1 cellular context compared by ENCODE assay signal in the genomic region with DNA sequence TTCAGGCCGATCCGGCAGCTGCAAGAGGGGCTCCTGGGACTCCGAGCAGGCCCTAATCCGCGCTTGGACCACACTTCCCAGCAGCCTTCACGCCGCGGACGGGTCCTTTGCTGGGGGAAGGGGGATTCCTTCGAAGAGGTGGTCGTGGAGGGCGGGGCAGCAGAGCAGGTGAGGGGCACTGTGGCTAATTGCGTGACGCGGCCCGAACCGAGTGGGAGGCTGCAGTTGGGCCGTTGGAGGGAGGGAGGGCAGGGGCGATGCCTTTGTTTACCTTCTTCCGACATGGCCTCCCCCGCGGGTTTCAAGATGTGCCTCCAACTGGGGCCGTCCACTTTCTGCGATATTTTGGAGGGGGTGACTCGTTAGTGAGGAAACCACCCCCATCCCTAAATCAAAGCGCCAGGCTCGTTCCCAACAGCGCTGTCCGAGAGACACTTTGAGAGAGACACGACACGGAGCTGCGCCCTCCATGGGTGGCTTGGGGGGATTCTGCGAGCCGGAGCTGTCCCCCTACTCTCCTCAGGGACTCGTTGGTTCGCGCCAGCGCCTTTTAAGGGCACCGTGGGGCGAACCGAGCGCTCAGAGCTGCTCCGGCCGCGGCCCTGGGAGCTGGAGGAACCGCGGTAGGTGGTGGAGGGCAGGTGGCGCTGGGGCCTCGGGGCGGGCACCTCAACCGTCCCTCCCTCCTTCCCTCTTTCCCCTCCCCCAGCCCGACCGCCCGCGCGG.
TF ChIP-seq lines count a peak whose summit lies in the region.

A gene (plus strand): TSS at position 582 of the 726 bp plus-strand sequence. CDS start 3,070 bp downstream, outside the sequence.

TF ChIP-seq in HepG2, 621 proteins besides CTCF, POLR2A, EP300 and RAD21 (continued from another document and continues in another):
- TF ChIP-seq, protein P1, sequence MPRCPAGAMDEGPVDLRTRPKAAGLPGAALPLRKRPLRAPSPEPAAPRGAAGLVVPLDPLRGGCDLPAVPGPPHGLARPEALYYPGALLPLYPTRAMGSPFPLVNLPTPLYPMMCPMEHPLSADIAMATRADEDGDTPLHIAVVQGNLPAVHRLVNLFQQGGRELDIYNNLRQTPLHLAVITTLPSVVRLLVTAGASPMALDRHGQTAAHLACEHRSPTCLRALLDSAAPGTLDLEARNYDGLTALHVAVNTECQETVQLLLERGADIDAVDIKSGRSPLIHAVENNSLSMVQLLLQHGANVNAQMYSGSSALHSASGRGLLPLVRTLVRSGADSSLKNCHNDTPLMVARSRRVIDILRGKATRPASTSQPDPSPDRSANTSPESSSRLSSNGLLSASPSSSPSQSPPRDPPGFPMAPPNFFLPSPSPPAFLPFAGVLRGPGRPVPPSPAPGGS (CRISPR knock-in tag; IDR thresholded peaks at IDR 0.05), result no peak
- TF ChIP-seq, protein P2, sequence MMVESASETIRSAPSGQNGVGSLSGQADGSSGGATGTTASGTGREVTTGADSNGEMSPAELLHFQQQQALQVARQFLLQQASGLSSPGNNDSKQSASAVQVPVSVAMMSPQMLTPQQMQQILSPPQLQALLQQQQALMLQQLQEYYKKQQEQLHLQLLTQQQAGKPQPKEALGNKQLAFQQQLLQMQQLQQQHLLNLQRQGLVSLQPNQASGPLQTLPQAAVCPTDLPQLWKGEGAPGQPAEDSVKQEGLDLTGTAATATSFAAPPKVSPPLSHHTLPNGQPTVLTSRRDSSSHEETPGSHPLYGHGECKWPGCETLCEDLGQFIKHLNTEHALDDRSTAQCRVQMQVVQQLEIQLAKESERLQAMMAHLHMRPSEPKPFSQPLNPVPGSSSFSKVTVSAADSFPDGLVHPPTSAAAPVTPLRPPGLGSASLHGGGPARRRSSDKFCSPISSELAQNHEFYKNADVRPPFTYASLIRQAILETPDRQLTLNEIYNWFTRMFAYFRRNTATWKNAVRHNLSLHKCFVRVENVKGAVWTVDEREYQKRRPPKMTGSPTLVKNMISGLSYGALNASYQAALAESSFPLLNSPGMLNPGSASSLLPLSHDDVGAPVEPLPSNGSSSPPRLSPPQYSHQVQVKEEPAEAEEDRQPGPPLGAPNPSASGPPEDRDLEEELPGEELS (CRISPR knock-in tag; IDR thresholded peaks at IDR 0.05), result peak; percentile 56
- TF ChIP-seq HDAC1 (CRISPR knock-in tag; IDR thresholded peaks at IDR 0.05) (peak; percentile 0; the same call in 1 of the 2 replicates), KDM1A (CRISPR knock-in tag; IDR thresholded peaks at IDR 0.05) (no peak), MBD4 (IDR thresholded peaks at IDR 0.05; ENCODE audit: borderline replicate concordance, low read length) (no peak), ZNF615 (CRISPR knock-in tag; IDR thresholded peaks at IDR 0.05; ENCODE audit: borderline replicate concordance) (0 out of 2 replicates have a peak, but pooled peaks have one; percentile 12), ZBTB7B (CRISPR knock-in tag; IDR thresholded peaks at IDR 0.05) (peak; percentile 78), ZNF549 (CRISPR knock-in tag; IDR thresholded peaks at IDR 0.05) (no peak), ZNF841 (CRISPR knock-in tag; IDR thresholded peaks at IDR 0.05; ENCODE audit: borderline replicate concordance) (no peak), EZH2 (conservative IDR thresholded peaks at IDR 0.05; ENCODE audit: low read depth, low read length) (no peak), SMARCE1 (IDR thresholded peaks at IDR 0.05; ENCODE audit: borderline replicate concordance) (no peak), ZNF879 (CRISPR knock-in tag; IDR thresholded peaks at IDR 0.05) (peak; percentile 75; the same call in 1 of the 2 replicates), ZNF883 (CRISPR knock-in tag; IDR thresholded peaks at IDR 0.05; ENCODE audit: not compliant biosample characterization) (peak; percentile 75), ZNF775 (CRISPR knock-in tag; IDR thresholded peaks at IDR 0.05; ENCODE audit: borderline replicate concordance) (no peak), ZNF777 (CRISPR knock-in tag; IDR thresholded peaks at IDR 0.05) (peak; percentile 57), ZNF451 (CRISPR knock-in tag; IDR thresholded peaks at IDR 0.05) (peak; percentile 91), ZC3H4 (CRISPR knock-in tag; IDR thresholded peaks at IDR 0.05; ENCODE audit: borderline replicate concordance) (no peak; the same call in 1 of the 2 replicates), ZNF235 (CRISPR knock-in tag; IDR thresholded peaks at IDR 0.05; ENCODE audit: borderline replicate concordance) (peak; percentile 73; the same call in 1 of the 2 replicates), ZNF839 (CRISPR knock-in tag; IDR thresholded peaks at IDR 0.05; ENCODE audit: borderline replicate concordance) (no peak), RBAK (CRISPR knock-in tag; IDR thresholded peaks at IDR 0.05) (no peak), MAFG (CRISPR knock-in tag; IDR thresholded peaks at IDR 0.05) (no peak), HNRNPUL1 (IDR thresholded peaks at IDR 0.05; ENCODE audit: low read depth, low read length) (peak; percentile 79; the same call in 1 of the 2 replicates), ZNF101 (CRISPR knock-in tag; IDR thresholded peaks at IDR 0.05; ENCODE audit: borderline replicate concordance, low read depth) (peak; percentile 91; the same call in 1 of the 2 replicates), RBFOX2 (IDR thresholded peaks at IDR 0.05; ENCODE audit: low read depth, low read length) (peak; percentile 99), ZNF660 (CRISPR knock-in tag; IDR thresholded peaks at IDR 0.05; ENCODE audit: borderline replicate concordance, low read depth) (no peak), U2AF2 (IDR thresholded peaks at IDR 0.05; ENCODE audit: low read depth, low read length) (no peak), HIVEP1 (CRISPR knock-in tag; IDR thresholded peaks at IDR 0.05) (no peak; the same call in 1 of the 2 replicates)
- TF ChIP-seq, protein P3, sequence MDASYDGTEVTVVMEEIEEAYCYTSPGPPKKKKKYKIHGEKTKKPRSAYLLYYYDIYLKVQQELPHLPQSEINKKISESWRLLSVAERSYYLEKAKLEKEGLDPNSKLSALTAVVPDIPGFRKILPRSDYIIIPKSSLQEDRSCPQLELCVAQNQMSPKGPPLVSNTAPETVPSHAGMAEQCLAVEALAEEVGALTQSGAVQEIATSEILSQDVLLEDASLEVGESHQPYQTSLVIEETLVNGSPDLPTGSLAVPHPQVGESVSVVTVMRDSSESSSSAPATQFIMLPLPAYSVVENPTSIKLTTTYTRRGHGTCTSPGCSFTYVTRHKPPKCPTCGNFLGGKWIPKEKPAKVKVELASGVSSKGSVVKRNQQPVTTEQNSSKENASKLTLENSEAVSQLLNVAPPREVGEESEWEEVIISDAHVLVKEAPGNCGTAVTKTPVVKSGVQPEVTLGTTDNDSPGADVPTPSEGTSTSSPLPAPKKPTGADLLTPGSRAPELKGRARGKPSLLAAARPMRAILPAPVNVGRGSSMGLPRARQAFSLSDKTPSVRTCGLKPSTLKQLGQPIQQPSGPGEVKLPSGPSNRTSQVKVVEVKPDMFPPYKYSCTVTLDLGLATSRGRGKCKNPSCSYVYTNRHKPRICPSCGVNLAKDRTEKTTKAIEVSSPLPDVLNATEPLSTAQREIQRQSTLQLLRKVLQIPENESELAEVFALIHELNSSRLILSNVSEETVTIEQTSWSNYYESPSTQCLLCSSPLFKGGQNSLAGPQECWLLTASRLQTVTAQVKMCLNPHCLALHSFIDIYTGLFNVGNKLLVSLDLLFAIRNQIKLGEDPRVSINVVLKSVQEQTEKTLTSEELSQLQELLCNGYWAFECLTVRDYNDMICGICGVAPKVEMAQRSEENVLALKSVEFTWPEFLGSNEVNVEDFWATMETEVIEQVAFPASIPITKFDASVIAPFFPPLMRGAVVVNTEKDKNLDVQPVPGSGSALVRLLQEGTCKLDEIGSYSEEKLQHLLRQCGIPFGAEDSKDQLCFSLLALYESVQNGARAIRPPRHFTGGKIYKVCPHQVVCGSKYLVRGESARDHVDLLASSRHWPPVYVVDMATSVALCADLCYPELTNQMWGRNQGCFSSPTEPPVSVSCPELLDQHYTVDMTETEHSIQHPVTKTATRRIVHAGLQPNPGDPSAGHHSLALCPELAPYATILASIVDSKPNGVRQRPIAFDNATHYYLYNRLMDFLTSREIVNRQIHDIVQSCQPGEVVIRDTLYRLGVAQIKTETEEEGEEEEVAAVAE (CRISPR knock-in tag; IDR thresholded peaks at IDR 0.05; ENCODE audit: borderline replicate concordance), result peak; percentile 85; the same call in 1 of the 2 replicates
- TF ChIP-seq, protein P4, sequence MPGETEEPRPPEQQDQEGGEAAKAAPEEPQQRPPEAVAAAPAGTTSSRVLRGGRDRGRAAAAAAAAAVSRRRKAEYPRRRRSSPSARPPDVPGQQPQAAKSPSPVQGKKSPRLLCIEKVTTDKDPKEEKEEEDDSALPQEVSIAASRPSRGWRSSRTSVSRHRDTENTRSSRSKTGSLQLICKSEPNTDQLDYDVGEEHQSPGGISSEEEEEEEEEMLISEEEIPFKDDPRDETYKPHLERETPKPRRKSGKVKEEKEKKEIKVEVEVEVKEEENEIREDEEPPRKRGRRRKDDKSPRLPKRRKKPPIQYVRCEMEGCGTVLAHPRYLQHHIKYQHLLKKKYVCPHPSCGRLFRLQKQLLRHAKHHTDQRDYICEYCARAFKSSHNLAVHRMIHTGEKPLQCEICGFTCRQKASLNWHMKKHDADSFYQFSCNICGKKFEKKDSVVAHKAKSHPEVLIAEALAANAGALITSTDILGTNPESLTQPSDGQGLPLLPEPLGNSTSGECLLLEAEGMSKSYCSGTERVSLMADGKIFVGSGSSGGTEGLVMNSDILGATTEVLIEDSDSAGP (CRISPR knock-in tag; IDR thresholded peaks at IDR 0.05; ENCODE audit: borderline replicate concordance), result peak; percentile 69; the same call in 1 of the 2 replicates
- TF ChIP-seq, protein P5, sequence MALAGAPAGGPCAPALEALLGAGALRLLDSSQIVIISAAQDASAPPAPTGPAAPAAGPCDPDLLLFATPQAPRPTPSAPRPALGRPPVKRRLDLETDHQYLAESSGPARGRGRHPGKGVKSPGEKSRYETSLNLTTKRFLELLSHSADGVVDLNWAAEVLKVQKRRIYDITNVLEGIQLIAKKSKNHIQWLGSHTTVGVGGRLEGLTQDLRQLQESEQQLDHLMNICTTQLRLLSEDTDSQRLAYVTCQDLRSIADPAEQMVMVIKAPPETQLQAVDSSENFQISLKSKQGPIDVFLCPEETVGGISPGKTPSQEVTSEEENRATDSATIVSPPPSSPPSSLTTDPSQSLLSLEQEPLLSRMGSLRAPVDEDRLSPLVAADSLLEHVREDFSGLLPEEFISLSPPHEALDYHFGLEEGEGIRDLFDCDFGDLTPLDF (CRISPR knock-in tag; IDR thresholded peaks at IDR 0.05), result peak; percentile 72; the same call in 1 of the 2 replicates
- TF ChIP-seq, protein P6, sequence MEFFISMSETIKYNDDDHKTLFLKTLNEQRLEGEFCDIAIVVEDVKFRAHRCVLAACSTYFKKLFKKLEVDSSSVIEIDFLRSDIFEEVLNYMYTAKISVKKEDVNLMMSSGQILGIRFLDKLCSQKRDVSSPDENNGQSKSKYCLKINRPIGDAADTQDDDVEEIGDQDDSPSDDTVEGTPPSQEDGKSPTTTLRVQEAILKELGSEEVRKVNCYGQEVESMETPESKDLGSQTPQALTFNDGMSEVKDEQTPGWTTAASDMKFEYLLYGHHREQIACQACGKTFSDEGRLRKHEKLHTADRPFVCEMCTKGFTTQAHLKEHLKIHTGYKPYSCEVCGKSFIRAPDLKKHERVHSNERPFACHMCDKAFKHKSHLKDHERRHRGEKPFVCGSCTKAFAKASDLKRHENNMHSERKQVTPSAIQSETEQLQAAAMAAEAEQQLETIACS (CRISPR knock-in tag; IDR thresholded peaks at IDR 0.05), result no peak; the same call in 1 of the 2 replicates
- TF ChIP-seq, protein P7, sequence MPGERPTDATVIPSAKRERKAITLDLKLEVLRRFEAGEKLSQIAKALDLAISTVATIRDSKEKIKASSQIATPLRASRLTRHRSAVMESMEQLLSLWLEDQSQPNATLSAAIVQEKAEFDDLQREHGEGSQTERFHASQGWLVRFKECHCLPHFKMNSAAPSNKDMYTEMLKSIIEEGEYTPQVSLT (CRISPR knock-in tag; IDR thresholded peaks at IDR 0.05; ENCODE audit: borderline replicate concordance, low read depth), result no peak; the same call in 1 of the 2 replicates
- TF ChIP-seq, protein P8, sequence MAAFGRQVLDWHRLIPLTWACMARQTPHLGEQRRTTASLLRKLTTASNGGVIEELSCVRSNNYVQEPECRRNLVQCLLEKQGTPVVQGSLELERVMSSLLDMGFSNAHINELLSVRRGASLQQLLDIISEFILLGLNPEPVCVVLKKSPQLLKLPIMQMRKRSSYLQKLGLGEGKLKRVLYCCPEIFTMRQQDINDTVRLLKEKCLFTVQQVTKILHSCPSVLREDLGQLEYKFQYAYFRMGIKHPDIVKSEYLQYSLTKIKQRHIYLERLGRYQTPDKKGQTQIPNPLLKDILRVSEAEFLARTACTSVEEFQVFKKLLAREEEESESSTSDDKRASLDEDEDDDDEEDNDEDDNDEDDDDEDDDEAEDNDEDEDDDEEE (CRISPR knock-in tag; IDR thresholded peaks at IDR 0.05), result no peak
- TF ChIP-seq, protein P9, sequence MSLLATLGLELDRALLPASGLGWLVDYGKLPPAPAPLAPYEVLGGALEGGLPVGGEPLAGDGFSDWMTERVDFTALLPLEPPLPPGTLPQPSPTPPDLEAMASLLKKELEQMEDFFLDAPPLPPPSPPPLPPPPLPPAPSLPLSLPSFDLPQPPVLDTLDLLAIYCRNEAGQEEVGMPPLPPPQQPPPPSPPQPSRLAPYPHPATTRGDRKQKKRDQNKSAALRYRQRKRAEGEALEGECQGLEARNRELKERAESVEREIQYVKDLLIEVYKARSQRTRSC (CRISPR knock-in tag; IDR thresholded peaks at IDR 0.05; ENCODE audit: low read depth), result no peak
- TF ChIP-seq, protein P10, sequence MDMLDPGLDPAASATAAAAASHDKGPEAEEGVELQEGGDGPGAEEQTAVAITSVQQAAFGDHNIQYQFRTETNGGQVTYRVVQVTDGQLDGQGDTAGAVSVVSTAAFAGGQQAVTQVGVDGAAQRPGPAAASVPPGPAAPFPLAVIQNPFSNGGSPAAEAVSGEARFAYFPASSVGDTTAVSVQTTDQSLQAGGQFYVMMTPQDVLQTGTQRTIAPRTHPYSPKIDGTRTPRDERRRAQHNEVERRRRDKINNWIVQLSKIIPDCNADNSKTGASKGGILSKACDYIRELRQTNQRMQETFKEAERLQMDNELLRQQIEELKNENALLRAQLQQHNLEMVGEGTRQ (IDR thresholded peaks at IDR 0.05; ENCODE audit: low read depth, low read length), result no peak
- TF ChIP-seq, protein P10 (CRISPR knock-in tag; IDR thresholded peaks at IDR 0.05; ENCODE audit: borderline replicate concordance), result peak; percentile 55; the same call in 1 of the 2 replicates
